In genomic region chr7:135335628-135336139, GRCh38 we compare ENCODE assay signal across 1 cellular context.
TF ChIP-seq lines count a peak whose summit lies in the region.

No MANE protein-coding gene starts in this region.

TF ChIP-seq in A549, 52 proteins besides CTCF, POLR2A, EP300 and RAD21 (continued from another document):
- TF ChIP-seq ELK1 (IDR thresholded peaks at IDR 0.05; ENCODE audit: low read depth, low read length) (no peak), HOXB13 (CRISPR knock-in tag; IDR thresholded peaks at IDR 0.05; ENCODE audit: low read depth) (no peak), NPAS2 (CRISPR knock-in tag; IDR thresholded peaks at IDR 0.05; ENCODE audit: borderline replicate concordance) (no peak)
TF ChIP-seq in A549: peak in this region for 4.
